ENCODE assay signal across 2 cellular contexts in genomic region chr11:767238-767637, GRCh38.
TF ChIP-seq lines count a peak whose summit lies in the region.

No MANE protein-coding gene starts in this region.

TF ChIP-seq in HEK293, 187 proteins besides CTCF, POLR2A, EP300 and RAD21:
- no peak for TF ChIP-seq ZNF571 (tag by site-specific recombination; IDR thresholded peaks at IDR 0.05)
- TF ChIP-seq ZIC2 (tag by site-specific recombination; IDR thresholded peaks at IDR 0.05), result peak; percentile 60
- no peak for TF ChIP-seq ZNF302 (tag by site-specific recombination; IDR thresholded peaks at IDR 0.05; ENCODE audit: low read depth)
- no peak for TF ChIP-seq ZNF335 (tag by site-specific recombination; conservative IDR thresholded peaks at IDR 0.05)
- no peak for TF ChIP-seq ZNF580 (tag by site-specific recombination; IDR thresholded peaks at IDR 0.05)
- TF ChIP-seq GLIS1 (tag by site-specific recombination; IDR thresholded peaks at IDR 0.05), result no peak

TF ChIP-seq in K562, 482 proteins besides CTCF, POLR2A, EP300 and RAD21:
- peak; percentile 65; the same call in 1 of the 2 replicates for TF ChIP-seq MYNN (IDR thresholded peaks at IDR 0.05)
- TF ChIP-seq MYNN (CRISPR knock-in tag; IDR thresholded peaks at IDR 0.05), result no peak
- no peak for TF ChIP-seq ELF2 (CRISPR knock-in tag; IDR thresholded peaks at IDR 0.05)
- TF ChIP-seq GATAD2A (IDR thresholded peaks at IDR 0.05), result no peak
- no peak for TF ChIP-seq ZNF561 (CRISPR knock-in tag; conservative IDR thresholded peaks at IDR 0.05)
- TF ChIP-seq, protein P1, sequence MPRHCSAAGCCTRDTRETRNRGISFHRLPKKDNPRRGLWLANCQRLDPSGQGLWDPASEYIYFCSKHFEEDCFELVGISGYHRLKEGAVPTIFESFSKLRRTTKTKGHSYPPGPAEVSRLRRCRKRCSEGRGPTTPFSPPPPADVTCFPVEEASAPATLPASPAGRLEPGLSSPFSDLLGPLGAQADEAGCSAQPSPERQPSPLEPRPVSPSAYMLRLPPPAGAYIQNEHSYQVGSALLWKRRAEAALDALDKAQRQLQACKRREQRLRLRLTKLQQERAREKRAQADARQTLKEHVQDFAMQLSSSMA (CRISPR knock-in tag; IDR thresholded peaks at IDR 0.05), result no peak
- no peak for TF ChIP-seq ETV5 (CRISPR knock-in tag; IDR thresholded peaks at IDR 0.05; ENCODE audit: low read depth)
- no peak for TF ChIP-seq ARID2 (IDR thresholded peaks at IDR 0.05)
- TF ChIP-seq CBFB (CRISPR knock-in tag; IDR thresholded peaks at IDR 0.05), result no peak
- TF ChIP-seq BACH1 (tag; IDR thresholded peaks at IDR 0.05), result no peak
- TF ChIP-seq POLR2G (IDR thresholded peaks at IDR 0.05; ENCODE audit: low read depth, low read length), result peak; percentile 70
- TF ChIP-seq ZNF77 (CRISPR knock-in tag; IDR thresholded peaks at IDR 0.05), result no peak
- TF ChIP-seq ZC3H8 (IDR thresholded peaks at IDR 0.05), result no peak
- TF ChIP-seq, protein P2, sequence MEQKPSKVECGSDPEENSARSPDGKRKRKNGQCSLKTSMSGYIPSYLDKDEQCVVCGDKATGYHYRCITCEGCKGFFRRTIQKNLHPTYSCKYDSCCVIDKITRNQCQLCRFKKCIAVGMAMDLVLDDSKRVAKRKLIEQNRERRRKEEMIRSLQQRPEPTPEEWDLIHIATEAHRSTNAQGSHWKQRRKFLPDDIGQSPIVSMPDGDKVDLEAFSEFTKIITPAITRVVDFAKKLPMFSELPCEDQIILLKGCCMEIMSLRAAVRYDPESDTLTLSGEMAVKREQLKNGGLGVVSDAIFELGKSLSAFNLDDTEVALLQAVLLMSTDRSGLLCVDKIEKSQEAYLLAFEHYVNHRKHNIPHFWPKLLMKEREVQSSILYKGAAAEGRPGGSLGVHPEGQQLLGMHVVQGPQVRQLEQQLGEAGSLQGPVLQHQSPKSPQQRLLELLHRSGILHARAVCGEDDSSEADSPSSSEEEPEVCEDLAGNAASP (IDR thresholded peaks at IDR 0.05), result no peak
- no peak for TF ChIP-seq RFX5 (IDR thresholded peaks at IDR 0.05; ENCODE audit: low read depth, low read length)
- TF ChIP-seq PRMT5 (CRISPR knock-in tag; IDR thresholded peaks at IDR 0.05), result no peak
- TF ChIP-seq POLR2B (IDR thresholded peaks at IDR 0.05; ENCODE audit: low read depth, partially characterized antibody), result peak; percentile 26
- TF ChIP-seq MGA (IDR thresholded peaks at IDR 0.05), result no peak
- TF ChIP-seq RBFOX2 (IDR thresholded peaks at IDR 0.05; ENCODE audit: low read depth, low read length), result peak; percentile 50
- TF ChIP-seq SLC30A9 (CRISPR knock-in tag; IDR thresholded peaks at IDR 0.05), result no peak
- no peak for TF ChIP-seq ZNF311 (CRISPR knock-in tag; IDR thresholded peaks at IDR 0.05)
- TF ChIP-seq, protein P3, sequence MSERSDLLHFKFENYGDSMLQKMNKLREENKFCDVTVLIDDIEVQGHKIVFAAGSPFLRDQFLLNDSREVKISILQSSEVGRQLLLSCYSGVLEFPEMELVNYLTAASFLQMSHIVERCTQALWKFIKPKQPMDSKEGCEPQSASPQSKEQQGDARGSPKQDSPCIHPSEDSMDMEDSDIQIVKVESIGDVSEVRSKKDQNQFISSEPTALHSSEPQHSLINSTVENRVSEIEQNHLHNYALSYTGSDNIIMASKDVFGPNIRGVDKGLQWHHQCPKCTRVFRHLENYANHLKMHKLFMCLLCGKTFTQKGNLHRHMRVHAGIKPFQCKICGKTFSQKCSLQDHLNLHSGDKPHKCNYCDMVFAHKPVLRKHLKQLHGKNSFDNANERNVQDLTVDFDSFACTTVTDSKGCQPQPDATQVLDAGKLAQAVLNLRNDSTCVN (CRISPR knock-in tag; IDR thresholded peaks at IDR 0.05), result no peak
- TF ChIP-seq SUPT5H (IDR thresholded peaks at IDR 0.05), result peak; percentile 36; the same call in 1 of the 2 replicates
